In the genomic region with DNA sequence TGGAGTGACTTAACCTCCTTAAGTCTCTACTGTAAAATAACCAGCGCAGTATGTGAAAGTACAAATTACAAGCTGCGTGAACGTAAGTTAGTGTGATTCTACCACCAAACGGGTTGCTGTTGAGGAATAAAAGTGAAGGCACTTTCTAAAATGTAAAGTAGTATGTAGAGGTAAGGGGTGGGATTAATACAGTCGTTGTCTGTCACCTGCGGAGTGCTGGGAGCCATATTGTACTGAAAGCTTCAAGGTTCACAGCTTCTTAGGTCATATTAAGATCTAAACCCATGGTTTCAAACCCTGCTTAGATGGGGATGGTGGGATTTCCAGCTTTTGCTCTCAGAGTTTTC, we compare ENCODE assay signal across 9 cellular contexts. TPM values are rescaled to one million over a fixed set of nuclear protein-coding genes. Genes with fewer than 3 reads are reported as not detected.
DNase-seq lines count a peak whose midpoint lies in the region; ATAC-seq, FAIRE-seq and TF ChIP-seq lines count a peak whose summit lies in the region.
"Had no signal": no experiment of that assay in that cellular context is flagged by ENCODE, and none has a peak within 500 bp of the region (broad histone marks: within the 10 kb centered on the region; RNA-seq: fewer than 3 reads in every experiment).

No MANE protein-coding gene starts in this region.

- no peak for FAIRE-seq in HepG2 (lab: Jason Lieb, UNC)
- FAIRE-seq: islet of Langerhans had no signal

- peaks cover 67% of the 10 kb centered on the region for H3K4me1 Mint-ChIP-seq in activated naive CD4-positive, alpha-beta T cell treated with anti-CD3 and anti-CD28 coated beads, Interleukin-2, amount 50 U/mL, for 24 hours

- peaks cover 17% of the 10 kb centered on the region for H4K20me1 ChIP-seq in HepG2 (ENCODE audit: insufficient read depth, low read length)

- H3K36me3 Mint-ChIP-seq in activated naive CD4-positive, alpha-beta T cell treated with anti-CD3 and anti-CD28 coated beads, Interleukin-2, amount 50 U/mL, for 24 hours = peaks cover 6% of the 10 kb centered on the region

- no peaks in the 10 kb centered on the region; the same call in 1 of the 2 replicates for H3K36me3 ChIP-seq in ACC112 (ENCODE audit: insufficient read depth, low read length)
- peaks cover 2 to 8% of the 10 kb centered on the region in 2 experiments; a peak in 4 of 5 replicates for H3K36me3 ChIP-seq in HepG2 (replicated peaks in 1 of 2; ENCODE audit: control insufficient read depth in 1 of 2, insufficient read depth in 2 of 2, low read length in 2 of 2)
- no peaks in the 10 kb centered on the region for H3K36me3 ChIP-seq in upper lobe of right lung

- no peak for TF ChIP-seq POLR2A in HepG2 (IDR thresholded peaks at IDR 0.05; ENCODE audit: insufficient read depth in 1 of 2, low read depth in 2 of 2, low read length in 2 of 2)

- H3K4me3 Mint-ChIP-seq in activated naive CD4-positive, alpha-beta T cell treated with anti-CD3 and anti-CD28 coated beads, Interleukin-2, amount 50 U/mL, for 24 hours = peak overlapping the region; percentile 98

- 0% methylated on average over 6 of the region's 6 CpGs for WGBS in HepG2 (ENCODE audit: low lambda C conversion rate)

- POLR2A ChIA-PET in HepG2 (lab: Yijun Ruan, JAX) = interaction anchor here (0.6 to 3.4 kb wide), 6 partner anchors 8 to 92 kb away, joined by 3 to 23 read pairs (median 4); no protein-coding TSS in a partner anchor

- TF ChIP-seq EP300 in HepG2 (IDR thresholded peaks at IDR 0.05; ENCODE audit: low read depth in 2 of 2, low read length in 2 of 2) (no peak), HepG2 (CRISPR knock-in tag; IDR thresholded peaks at IDR 0.05; ENCODE audit: borderline replicate concordance) (no peak)

- H3K9ac ChIP-seq in HepG2 (ENCODE audit: insufficient read depth, low read depth, low read length) = peak overlapping the region; percentile 93

- H3K27ac ChIP-seq in ACC112 (ENCODE audit: low read depth, low read length) (peak overlapping the region; percentile 70), HepG2 (ENCODE audit: extremely low read length, insufficient read depth, low read length) (peak overlapping the region; percentile 82), upper lobe of right lung (peak overlapping the region; percentile 94)

- DNase-seq in HFF-Myc (ENCODE audit: extremely low read depth, low read depth) = no peak
- peak; percentile 29 for DNase-seq in HepG2 (ENCODE audit: low spot score)
- no peak for DNase-seq in upper lobe of right lung
- no peak for DNase-seq in MV-4-11 (lab: John Stamatoyannopoulos, UW)
- no peak for DNase-seq in NCI-H2227 treated with DMSO at 0.1 percent for 48 hours (lab: John Stamatoyannopoulos, UW)

- H3K9me3 Mint-ChIP-seq in activated naive CD4-positive, alpha-beta T cell treated with anti-CD3 and anti-CD28 coated beads, Interleukin-2, amount 50 U/mL, for 24 hours = no peaks in the 10 kb centered on the region

- H3K79me2 ChIP-seq in ACC112 (ENCODE audit: control insufficient read depth, insufficient read depth, low read length, unreplicated experiment) = peaks cover 90% of the 10 kb centered on the region
- H3K79me2 ChIP-seq in HepG2 (ENCODE audit: insufficient read depth, low read length) = peaks cover 91% of the 10 kb centered on the region

- H3K4me1 ChIP-seq in ACC112 (ENCODE audit: control insufficient read depth, insufficient read depth, low read length, unreplicated experiment) (peaks cover 40% of the 10 kb centered on the region), HepG2 (ENCODE audit: insufficient read depth, low read length) (peaks cover 64% of the 10 kb centered on the region), upper lobe of right lung (peaks cover 28% of the 10 kb centered on the region)

- in situ Hi-C loops in HepG2 (cut with HindIII; ENCODE audit: extremely low pct_ligation_motif_present, low pct_unique_long_range_greater_than_20kb) = loop anchor here (5.0 kb wide), 1 partner anchor 95 kb away; a partner anchor contains a TSS

- CTCF ChIA-PET in HepG2 (lab: Yijun Ruan, JAX; ENCODE audit: low intra/inter-chr PET ratio, low total read pairs) = no interaction called here

- no TSS peak for BruUV-seq in HepG2 (replicated peaks; lab: Mats Ljungman, UMichigan)

- no peak for TF ChIP-seq CTCF in HFF-Myc (IDR thresholded peaks at IDR 0.05; ENCODE audit: low read depth, low read length, missing control alignments)
- no peak for TF ChIP-seq CTCF in HepG2 (CRISPR knock-in tag; IDR thresholded peaks at IDR 0.05)
- no peak for TF ChIP-seq CTCF in upper lobe of right lung (IDR thresholded peaks at IDR 0.05)

- no peaks in the 10 kb centered on the region for H3K27me3 ChIP-seq in ACC112 (ENCODE audit: insufficient read depth, low read length)
- no peaks in the 10 kb centered on the region; a peak in 2 of 5 replicates for H3K27me3 ChIP-seq in HepG2 (ENCODE audit: control insufficient read depth in 1 of 2, insufficient read depth in 2 of 2, low read length in 2 of 2)
- no peaks in the 10 kb centered on the region for H3K27me3 ChIP-seq in upper lobe of right lung

- TF ChIP-seq RAD21 in HepG2 (CRISPR knock-in tag; IDR thresholded peaks at IDR 0.05) = no peak

- H3K27ac Mint-ChIP-seq in activated naive CD4-positive, alpha-beta T cell treated with anti-CD3 and anti-CD28 coated beads, Interleukin-2, amount 50 U/mL, for 24 hours = peak overlapping the region; percentile 98

- H3K4me3 ChIP-seq in ACC112 (ENCODE audit: low read depth, low read length) (peak overlapping the region; percentile 97), HFF-Myc (replicated peaks; ENCODE audit: low read depth, low read length) (peak overlapping the region; percentile 94), HepG2 (replicated peaks in 1 of 3; ENCODE audit: insufficient read depth in 1 of 3, low read depth in 2 of 3, low read length in 3 of 3) (peak overlapping the region; percentile 88 to 99 (median 94)), upper lobe of right lung (peak overlapping the region; percentile 96)

- peak overlapping the region; percentile 76 for H3K4me2 ChIP-seq in HepG2 (ENCODE audit: low read depth, low read length)

- H2AFZ ChIP-seq in ACC112 (ENCODE audit: low read length, unreplicated experiment) = peak overlapping the region; percentile 89
- H2AFZ ChIP-seq in HepG2 (ENCODE audit: low read length) = no peak overlapping the region

- H3K27me3 Mint-ChIP-seq in activated naive CD4-positive, alpha-beta T cell treated with anti-CD3 and anti-CD28 coated beads, Interleukin-2, amount 50 U/mL, for 24 hours = no peaks in the 10 kb centered on the region

- intact Hi-C loops in HepG2 (cut with micrococcal nuclease; ENCODE audit: unreplicated experiment) = loop anchor here (5.0 kb wide), 2 partner anchors 95 to 110 kb away; a partner anchor contains a TSS
- intact Hi-C loops in upper lobe of right lung (cut with DNase I) = no loop called here

- ATAC-seq in HepG2 (no peak), upper lobe of right lung (no peak), GM21619 (IDR thresholded peaks at IDR 0.05; ENCODE audit: unreplicated experiment) (no peak)

- H3K9me3 ChIP-seq in HepG2 (ENCODE audit: low read length) (no peaks in the 10 kb centered on the region), upper lobe of right lung (no peaks in the 10 kb centered on the region)

RNA-seq across cellular contexts. Expression of a gene that starts 1.4 kb away (rescaled TPM):
- total RNA-seq in HepG2 (2016; rRNA removed; fragmentation: Illumina TruSeq; extraction: Trizol) (51.7 and 53.4 TPM in 2 replicates), upper lobe of right lung (36.2 TPM)
- total RNA-seq in HepG2 (2016; cell fraction: cytosol; rRNA removed; fragmentation: Illumina TruSeq; extraction: Trizol; ENCODE audit: low read depth) = 19.0 and 20.1 TPM in 2 replicates
- total RNA-seq in HepG2 (2016; cell fraction: insoluble cytoplasmic fraction; rRNA removed; fragmentation: Illumina TruSeq; extraction: Trizol) = 53.8 and 54.3 TPM in 2 replicates
- 36.2 and 36.7 TPM in 2 replicates for total RNA-seq in HepG2 (2016; cell fraction: membrane; rRNA removed; fragmentation: Illumina TruSeq; extraction: Trizol)
- 57.5 and 60.4 TPM in 2 replicates for total RNA-seq in HepG2 (2016; cell fraction: nucleus; rRNA removed; fragmentation: Illumina TruSeq; extraction: Trizol)
- 47.9 and 61.0 TPM in 2 replicates for polyA plus RNA-seq in HepG2 (2011; rRNA removed)
- polyA plus RNA-seq in HepG2 (2011; cell fraction: cytosol; rRNA removed) = 26.9 and 41.0 TPM in 2 replicates
- 39.4 and 42.0 TPM in 2 replicates for polyA plus RNA-seq in HepG2 (2011; cell fraction: nucleus; rRNA removed)
- polyA plus RNA-seq in HepG2 (2012) = 27.1 and 34.3 TPM in 2 replicates
- 3.4 and 3.7 TPM in 2 replicates for polyA plus RNA-seq in HepG2 (2016; cell fraction: cytosol; fragmentation: Illumina TruSeq; extraction: Trizol; ENCODE audit: low read depth)
- polyA plus RNA-seq in HepG2 (2016; cell fraction: insoluble cytoplasmic fraction; fragmentation: Illumina TruSeq; extraction: Trizol; ENCODE audit: low read depth) = 43.2 and 52.1 TPM in 2 replicates
- polyA plus RNA-seq in HepG2 (2016; cell fraction: membrane; fragmentation: Illumina TruSeq; extraction: Trizol; ENCODE audit: low read depth) = 13.3 and 17.1 TPM in 2 replicates
- 51.5 and 57.9 TPM in 2 replicates for polyA plus RNA-seq in HepG2 (2016; cell fraction: nucleus; fragmentation: Illumina TruSeq; extraction: Trizol; ENCODE audit: insufficient read depth, low read depth)
- 45.2 and 96.4 TPM in 2 replicates for polyA minus RNA-seq in HepG2 (2011; rRNA and poly(A)+ RNA removed; ENCODE audit: low replicate concordance)
- polyA minus RNA-seq in HepG2 (2011; cell fraction: cytosol; rRNA and poly(A)+ RNA removed) = 68.9 and 72.7 TPM in 2 replicates
- 128 and 149 TPM in 2 replicates for polyA minus RNA-seq in HepG2 (2011; cell fraction: nucleus; rRNA and poly(A)+ RNA removed)

RNA-seq across cellular contexts. Expression of a gene that starts 1.6 kb away (rescaled TPM):
- total RNA-seq in HepG2 (2016; rRNA removed; fragmentation: Illumina TruSeq; extraction: Trizol) (99.8 and 104 TPM in 2 replicates), upper lobe of right lung (77.8 TPM)
- 81.0 and 93.2 TPM in 2 replicates for total RNA-seq in HepG2 (2016; cell fraction: cytosol; rRNA removed; fragmentation: Illumina TruSeq; extraction: Trizol; ENCODE audit: low read depth)
- 98.8 and 104 TPM in 2 replicates for total RNA-seq in HepG2 (2016; cell fraction: insoluble cytoplasmic fraction; rRNA removed; fragmentation: Illumina TruSeq; extraction: Trizol)
- 49.2 and 54.2 TPM in 2 replicates for total RNA-seq in HepG2 (2016; cell fraction: membrane; rRNA removed; fragmentation: Illumina TruSeq; extraction: Trizol)
- total RNA-seq in HepG2 (2016; cell fraction: nucleus; rRNA removed; fragmentation: Illumina TruSeq; extraction: Trizol) = 61.4 and 77.1 TPM in 2 replicates
- polyA plus RNA-seq in HepG2 (2011; rRNA removed) = 90.8 and 99.8 TPM in 2 replicates
- 45.8 and 51.2 TPM in 2 replicates for polyA plus RNA-seq in HepG2 (2011; cell fraction: cytosol; rRNA removed)
- polyA plus RNA-seq in HepG2 (2011; cell fraction: nucleus; rRNA removed) = 207 and 252 TPM in 2 replicates
- polyA plus RNA-seq in HepG2 (2012) = 46.9 and 63.7 TPM in 2 replicates
- polyA plus RNA-seq in HepG2 (2016; cell fraction: cytosol; fragmentation: Illumina TruSeq; extraction: Trizol; ENCODE audit: low read depth) = 14.9 and 16.8 TPM in 2 replicates
- 128 and 134 TPM in 2 replicates for polyA plus RNA-seq in HepG2 (2016; cell fraction: insoluble cytoplasmic fraction; fragmentation: Illumina TruSeq; extraction: Trizol; ENCODE audit: low read depth)
- polyA plus RNA-seq in HepG2 (2016; cell fraction: membrane; fragmentation: Illumina TruSeq; extraction: Trizol; ENCODE audit: low read depth) = 28.8 and 29.0 TPM in 2 replicates
- 203 and 213 TPM in 2 replicates for polyA plus RNA-seq in HepG2 (2016; cell fraction: nucleus; fragmentation: Illumina TruSeq; extraction: Trizol; ENCODE audit: insufficient read depth, low read depth)
- 61.9 and 154 TPM in 2 replicates for polyA minus RNA-seq in HepG2 (2011; rRNA and poly(A)+ RNA removed; ENCODE audit: low replicate concordance)
- 17.3 and 23.9 TPM in 2 replicates for polyA minus RNA-seq in HepG2 (2011; cell fraction: cytosol; rRNA and poly(A)+ RNA removed)
- 71.4 and 71.5 TPM in 2 replicates for polyA minus RNA-seq in HepG2 (2011; cell fraction: nucleus; rRNA and poly(A)+ RNA removed)

RNA-seq across cellular contexts. Expression of a gene that starts 57.6 kb away (rescaled TPM):
- total RNA-seq in HepG2 (2016; rRNA removed; fragmentation: Illumina TruSeq; extraction: Trizol) (67.6 and 97.1 TPM in 2 replicates), upper lobe of right lung (60.0 TPM)
- total RNA-seq in HepG2 (2016; cell fraction: cytosol; rRNA removed; fragmentation: Illumina TruSeq; extraction: Trizol; ENCODE audit: low read depth) = 43.5 and 44.1 TPM in 2 replicates
- total RNA-seq in HepG2 (2016; cell fraction: insoluble cytoplasmic fraction; rRNA removed; fragmentation: Illumina TruSeq; extraction: Trizol) = 66.0 and 92.7 TPM in 2 replicates
- total RNA-seq in HepG2 (2016; cell fraction: membrane; rRNA removed; fragmentation: Illumina TruSeq; extraction: Trizol) = 109 and 111 TPM in 2 replicates
- total RNA-seq in HepG2 (2016; cell fraction: nucleus; rRNA removed; fragmentation: Illumina TruSeq; extraction: Trizol) = 24.1 and 29.7 TPM in 2 replicates
- polyA plus RNA-seq in HepG2 (2011; rRNA removed) = 50.8 and 64.3 TPM in 2 replicates
- 39.2 and 54.5 TPM in 2 replicates for polyA plus RNA-seq in HepG2 (2011; cell fraction: cytosol; rRNA removed)
- 13.9 and 16.0 TPM in 2 replicates for polyA plus RNA-seq in HepG2 (2011; cell fraction: nucleus; rRNA removed)
- polyA plus RNA-seq in HepG2 (2012) = 30.2 and 34.8 TPM in 2 replicates
- polyA plus RNA-seq in HepG2 (2016; cell fraction: cytosol; fragmentation: Illumina TruSeq; extraction: Trizol; ENCODE audit: low read depth) = 58.2 and 66.9 TPM in 2 replicates
- polyA plus RNA-seq in HepG2 (2016; cell fraction: insoluble cytoplasmic fraction; fragmentation: Illumina TruSeq; extraction: Trizol; ENCODE audit: low read depth) = 110 and 111 TPM in 2 replicates
- polyA plus RNA-seq in HepG2 (2016; cell fraction: membrane; fragmentation: Illumina TruSeq; extraction: Trizol; ENCODE audit: low read depth) = 110 and 116 TPM in 2 replicates
- polyA plus RNA-seq in HepG2 (2016; cell fraction: nucleus; fragmentation: Illumina TruSeq; extraction: Trizol; ENCODE audit: insufficient read depth, low read depth) = 41.6 and 42.0 TPM in 2 replicates
- 31.4 and 38.5 TPM in 2 replicates for polyA minus RNA-seq in HepG2 (2011; rRNA and poly(A)+ RNA removed; ENCODE audit: low replicate concordance)
- polyA minus RNA-seq in HepG2 (2011; cell fraction: cytosol; rRNA and poly(A)+ RNA removed) = 29.3 and 33.2 TPM in 2 replicates
- 14.2 and 21.6 TPM in 2 replicates for polyA minus RNA-seq in HepG2 (2011; cell fraction: nucleus; rRNA and poly(A)+ RNA removed)
